Comparison of ENCODE assay signal across 1 cellular context in the genomic region with DNA sequence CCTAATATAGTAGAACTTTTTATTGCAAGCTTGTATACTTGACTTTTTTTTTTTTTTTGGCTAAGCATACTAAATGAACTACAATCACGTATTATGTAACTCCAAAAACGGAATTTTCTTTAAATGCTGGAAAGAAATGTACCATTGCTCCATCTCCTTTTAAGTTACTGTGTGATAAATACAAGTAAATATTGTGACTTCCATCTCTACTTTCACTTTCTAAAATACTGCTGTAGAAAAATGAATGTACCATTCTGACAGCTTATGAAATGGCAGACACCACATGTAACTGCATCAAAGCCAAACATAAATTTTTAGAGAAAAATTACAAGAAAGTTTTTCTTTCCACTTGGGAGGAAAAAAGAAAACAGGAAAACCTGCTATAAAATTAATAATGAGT.
TF ChIP-seq lines count a peak whose summit lies in the region.

No MANE protein-coding gene starts in this region.

TF ChIP-seq in GM12878, 131 proteins besides CTCF, POLR2A, EP300 and RAD21:
- TF ChIP-seq ZBTB4 (CRISPR knock-in tag; IDR thresholded peaks at IDR 0.05) (no peak), RFX5 (IDR thresholded peaks at IDR 0.05; ENCODE audit: low read depth, low read length) (no peak), DPF2 (IDR thresholded peaks at IDR 0.05) (no peak), TCF12 (IDR thresholded peaks at IDR 0.05; ENCODE audit: low read depth, low read length) (no peak), MYC (IDR thresholded peaks at IDR 0.05; ENCODE audit: insufficient read depth, insufficient read length, insufficient replicate concordance, low read length, severe bottlenecking) (no peak), IKZF1 (conservative IDR thresholded peaks at IDR 0.05) (no peak), JUNB (IDR thresholded peaks at IDR 0.05) (no peak), SRF (IDR thresholded peaks at IDR 0.05; ENCODE audit: low read depth in 2 of 2, low read length in 2 of 2) (no peak), SMAD5 (IDR thresholded peaks at IDR 0.05; ENCODE audit: low read depth) (no peak), RCOR1 (conservative IDR thresholded peaks at IDR 0.05; ENCODE audit: low read depth, low read length) (no peak), CBFB (IDR thresholded peaks at IDR 0.05; ENCODE audit: low read depth) (no peak), LARP7 (IDR thresholded peaks at IDR 0.05) (no peak), CREM (IDR thresholded peaks at IDR 0.05; ENCODE audit: low read depth) (no peak), MTA2 (IDR thresholded peaks at IDR 0.05; ENCODE audit: low read depth) (no peak), ZZZ3 (IDR thresholded peaks at IDR 0.05; ENCODE audit: control insufficient read depth, insufficient read length, low read depth) (no peak), EZH2 (IDR thresholded peaks at IDR 0.05; ENCODE audit: borderline replicate concordance, control insufficient read depth, low read depth, low read length) (no peak), CBX3 (IDR thresholded peaks at IDR 0.05; ENCODE audit: borderline replicate concordance, low read depth) (no peak), STAT3 (IDR thresholded peaks at IDR 0.05; ENCODE audit: low read depth, low read length) (no peak), ZNF217 (IDR thresholded peaks at IDR 0.05) (no peak)
